ENCODE assay signal across 26 cellular contexts in genomic region chr5:67427745-67428298, GRCh38.
"Had no signal": no experiment of that assay in that cellular context is flagged by ENCODE, and none has a peak within 500 bp of the region (broad histone marks: within the 10 kb centered on the region; RNA-seq: fewer than 3 reads in every experiment).

No MANE protein-coding gene starts in this region.

- H3K36me3 ChIP-seq: MG63, SJCRH30 had no signal

- H3K36me3 Mint-ChIP-seq: T-cell had no signal

- DNase-seq: KBM-7, NCI-H1092, NCI-H1105 treated with DMSO at 0.1 percent for 48 hours, NCI-H1417 treated with DMSO at 0.1 percent for 48 hours, NCI-H146, NCI-H1694 treated with DMSO at 0.1 percent for 48 hours, NCI-H1930, NCI-H2081, NCI-H2171 treated with DMSO at 0.1 percent for 48 hours, NCI-H345, NCI-H446 treated with DMSO at 0.1 percent for 48 hours, NCI-H510A treated with DMSO at 0.1 percent for 48 hours, NCI-H526, NCI-H748 treated with DMSO at 0.1 percent for 48 hours, SHP77 treated with DMSO at 0.1 percent for 48 hours, SJCRH30, SW 1271, T-cell had no signal

- H3K4me3 Mint-ChIP-seq: T-cell; T-helper 1 cell treated with Interleukin-12 subunit alpha and Interleukin-12 subunit beta and Interleukin-4 antibody, amounts not matched to agents 30 μg/mL and 1 μg/mL, for 36 hours had no signal

- H3K4me1 ChIP-seq: SJCRH30 had no signal

- H3K9me3 ChIP-seq: MG63, SJCRH30 had no signal

- H3K27ac ChIP-seq: HL-60, RWPE1, SJCRH30 had no signal

- FAIRE-seq: HTR-8/SVneo had no signal

- H3K4me3 ChIP-seq: MG63, SJCRH30 had no signal

- H3K27me3 Mint-ChIP-seq: T-cell had no signal

- H3K4me1 Mint-ChIP-seq: T-cell had no signal

- ATAC-seq: Panc1, PC-3, Right ventricle myocardium inferior, T-cell had no signal

- H3K27ac Mint-ChIP-seq: T-cell; T-helper 1 cell treated with Interleukin-12 subunit alpha and Interleukin-12 subunit beta and Interleukin-4 antibody, amounts not matched to agents 30 μg/mL and 1 μg/mL, for 36 hours had no signal

- H3K27me3 ChIP-seq: MG63, SJCRH30 had no signal

- H3K9me3 Mint-ChIP-seq: T-cell; T-helper 1 cell treated with Interleukin-12 subunit alpha and Interleukin-12 subunit beta and Interleukin-4 antibody, amounts not matched to agents 30 μg/mL and 1 μg/mL, for 36 hours had no signal
